ENCODE assay signal across 18 cellular contexts in the genomic region with DNA sequence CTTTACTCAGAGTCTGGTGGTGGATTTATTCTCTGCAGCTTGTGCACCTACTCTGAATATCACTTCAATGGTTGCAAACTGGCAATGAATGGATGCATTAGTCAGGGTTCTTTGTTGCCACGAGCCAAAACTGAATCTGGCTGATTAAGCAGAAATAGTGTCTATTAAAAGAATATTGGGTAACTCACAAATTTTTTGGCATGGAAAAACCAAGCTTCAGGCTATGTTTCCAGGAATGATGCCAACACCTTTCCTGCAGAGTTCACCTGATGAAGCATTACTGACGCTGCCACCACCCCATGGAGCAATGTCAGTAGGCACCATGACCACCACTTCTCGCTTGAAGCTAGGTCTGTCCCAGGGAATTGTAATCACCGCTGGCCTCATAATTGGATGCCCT.
"Had no signal": no experiment of that assay in that cellular context is flagged by ENCODE, and none has a peak within 500 bp of the region (broad histone marks: within the 10 kb centered on the region; RNA-seq: fewer than 3 reads in every experiment).

No MANE protein-coding gene starts in this region.

- H3K36me3 Mint-ChIP-seq: activated CD4-positive, alpha-beta memory T cell treated with anti-CD3 and anti-CD28 coated beads for 36 hours; activated naive CD4-positive, alpha-beta T cell treated with anti-CD3 and anti-CD28 coated beads, Interleukin-2, amount 10 ng/mL, durations not matched to agents 7 days and 5 days; naive B cell had no signal

- H3K27me3 Mint-ChIP-seq: activated CD4-positive, alpha-beta memory T cell treated with anti-CD3 and anti-CD28 coated beads for 36 hours; activated CD4-positive, alpha-beta T cell treated with anti-CD3 and anti-CD28 coated beads for 36 hours; activated naive CD4-positive, alpha-beta T cell treated with anti-CD3 and anti-CD28 coated beads, Interleukin-2, amount 10 ng/mL, durations not matched to agents 7 days and 5 days; activated T-cell treated with anti-CD3 and anti-CD28 coated beads, Interleukin-2, amount 50 U/mL, for 24 hours; naive B cell had no signal

- H3K4me1 ChIP-seq: pancreas, transverse colon, vagina had no signal

- ATAC-seq: activated CD4-positive, alpha-beta T cell treated with anti-CD3 and anti-CD28 coated beads for 36 hours; pancreas; stimulated activated naive CD8-positive, alpha-beta T cell treated with anti-CD3 and anti-CD28 coated beads, Interleukin-15, Interleukin-2, amounts not matched to agents 100 U/mL and 50 U/mL, for 24 hours had no signal

- DNase-seq: activated CD4-positive, alpha-beta memory T cell treated with anti-CD3 and anti-CD28 coated beads for 36 hours; activated CD4-positive, alpha-beta T cell treated with anti-CD3 and anti-CD28 coated beads for 36 hours; activated naive CD4-positive, alpha-beta T cell treated with anti-CD3 and anti-CD28 coated beads, Interleukin-2, amount 10 ng/mL, durations not matched to agents 7 days and 5 days; activated T-cell treated with anti-CD3 and anti-CD28 coated beads, Interleukin-2, amount 50 U/mL, for 24 hours; cortex of kidney; effector CD4-positive, alpha-beta T cell; head of caudate nucleus; immature natural killer cell; naive B cell; pancreas; retina; stimulated activated CD4-positive, alpha-beta T cell treated with anti-CD3 and anti-CD28 coated beads, Interleukin-15, amount 100 ng/mL, for 24 hours; stimulated activated CD4-positive, alpha-beta T cell treated with anti-CD3 and anti-CD28 coated beads, Interleukin-4, amount 100 ng/mL, for 1 hour; stimulated activated CD8-positive, alpha-beta memory T cell treated with anti-CD3 and anti-CD28 coated beads, Interleukin-4, amount 100 ng/mL, for 48 hours; stimulated activated naive CD8-positive, alpha-beta T cell treated with anti-CD3 and anti-CD28 coated beads, Interleukin-15, Interleukin-2, amounts not matched to agents 100 U/mL and 50 U/mL, for 24 hours; T-helper 2 cell; transverse colon had no signal

- H3K9me3 ChIP-seq: pancreas, transverse colon, vagina had no signal

- H3K27ac Mint-ChIP-seq: activated CD4-positive, alpha-beta memory T cell treated with anti-CD3 and anti-CD28 coated beads for 36 hours; activated CD4-positive, alpha-beta T cell treated with anti-CD3 and anti-CD28 coated beads for 36 hours; activated naive CD4-positive, alpha-beta T cell treated with anti-CD3 and anti-CD28 coated beads, Interleukin-2, amount 10 ng/mL, durations not matched to agents 7 days and 5 days; activated T-cell treated with anti-CD3 and anti-CD28 coated beads, Interleukin-2, amount 50 U/mL, for 24 hours; immature natural killer cell had no signal

- H3K27me3 ChIP-seq: pancreas, transverse colon, vagina had no signal

- H3K4me1 Mint-ChIP-seq: activated CD4-positive, alpha-beta T cell treated with anti-CD3 and anti-CD28 coated beads for 36 hours; activated naive CD4-positive, alpha-beta T cell treated with anti-CD3 and anti-CD28 coated beads, Interleukin-2, amount 10 ng/mL, durations not matched to agents 7 days and 5 days; immature natural killer cell; naive B cell had no signal

- H3K27ac ChIP-seq: pancreas, transverse colon, vagina had no signal

- H3K36me3 ChIP-seq: pancreas, transverse colon, vagina had no signal

- H3K4me3 ChIP-seq: pancreas, transverse colon, vagina had no signal

- H3K4me3 Mint-ChIP-seq: activated CD4-positive, alpha-beta memory T cell treated with anti-CD3 and anti-CD28 coated beads for 36 hours; activated CD4-positive, alpha-beta T cell treated with anti-CD3 and anti-CD28 coated beads for 36 hours; activated naive CD4-positive, alpha-beta T cell treated with anti-CD3 and anti-CD28 coated beads, Interleukin-2, amount 10 ng/mL, durations not matched to agents 7 days and 5 days; activated T-cell treated with anti-CD3 and anti-CD28 coated beads, Interleukin-2, amount 50 U/mL, for 24 hours; immature natural killer cell; naive B cell had no signal

- H3K9me3 Mint-ChIP-seq: activated CD4-positive, alpha-beta memory T cell treated with anti-CD3 and anti-CD28 coated beads for 36 hours had no signal
